ENCODE assay signal across 18 cellular contexts in the genomic region with DNA sequence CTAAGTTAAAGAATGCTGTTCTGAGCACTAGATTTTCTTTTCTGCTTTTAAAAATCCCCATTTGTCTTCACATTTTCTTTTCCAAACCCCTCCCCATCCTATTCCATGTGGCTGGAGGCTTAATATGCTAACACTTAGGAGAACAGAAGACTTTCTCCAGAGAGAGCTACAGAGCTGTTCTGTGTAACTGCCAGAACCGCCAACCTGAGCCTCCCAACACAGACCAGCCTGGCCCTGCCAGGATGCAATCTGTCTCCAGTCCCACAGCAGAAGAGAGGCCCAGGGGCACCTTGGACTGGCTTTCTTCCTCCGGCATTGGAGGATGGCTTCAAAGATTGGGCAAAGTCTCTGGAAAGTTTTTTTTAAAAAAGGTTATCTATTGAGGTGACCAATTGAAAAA.
"Had no signal": no experiment of that assay in that cellular context is flagged by ENCODE, and none has a peak within 500 bp of the region (broad histone marks: within the 10 kb centered on the region; RNA-seq: fewer than 3 reads in every experiment).

No MANE protein-coding gene starts in this region.

- H3K36me3 ChIP-seq: tibial nerve, vagina had no signal

- H3K36me3 Mint-ChIP-seq: activated naive CD8-positive, alpha-beta T cell treated with anti-CD3 and anti-CD28 coated beads, Interleukin-2, amount 10 ng/mL, durations not matched to agents 7 days and 5 days had no signal

- H3K27ac Mint-ChIP-seq: activated CD4-positive, alpha-beta T cell treated with anti-CD3 and anti-CD28 coated beads, Interleukin-2, amount 10 ng/mL, durations not matched to agents 7 days and 5 days; activated CD8-positive, alpha-beta T cell treated with anti-CD3 and anti-CD28 coated beads, Interleukin-2, amount 10 ng/mL, durations not matched to agents 7 days and 5 days; activated naive CD8-positive, alpha-beta T cell treated with anti-CD3 and anti-CD28 coated beads, Interleukin-2, amount 10 ng/mL, durations not matched to agents 7 days and 5 days; activated T-cell treated with anti-CD3 and anti-CD28 coated beads, Interleukin-2, amount 50 U/mL, for 24 hours; activated T-helper 2 cell treated with anti-CD3 and anti-CD28 coated beads, Interferon-gamma antibody, Interleukin-2, Interleukin-4, amounts not matched to agents 10 μg/mL and 5 μg/mL and 100 μg/mL, durations not matched to agents 14 hours and 24 hours and 36 hours; effector memory CD8-positive, alpha-beta T cell; progenitor cell of endocrine pancreas had no signal

- H3K27ac ChIP-seq: tibial nerve, vagina had no signal

- H3K27me3 ChIP-seq: tibial nerve, vagina had no signal

- H3K4me3 ChIP-seq: tibial nerve, vagina had no signal

- H3K27me3 Mint-ChIP-seq: activated CD4-positive, alpha-beta T cell treated with anti-CD3 and anti-CD28 coated beads, Interleukin-2, amount 10 ng/mL, durations not matched to agents 7 days and 5 days; activated naive CD8-positive, alpha-beta T cell treated with anti-CD3 and anti-CD28 coated beads, Interleukin-2, amount 10 ng/mL, durations not matched to agents 7 days and 5 days; activated T-cell treated with anti-CD3 and anti-CD28 coated beads, Interleukin-2, amount 50 U/mL, for 24 hours; effector memory CD8-positive, alpha-beta T cell had no signal

- H3K4me1 Mint-ChIP-seq: activated CD4-positive, alpha-beta T cell treated with anti-CD3 and anti-CD28 coated beads, Interleukin-2, amount 10 ng/mL, durations not matched to agents 7 days and 5 days; activated naive CD8-positive, alpha-beta T cell treated with anti-CD3 and anti-CD28 coated beads, Interleukin-2, amount 10 ng/mL, durations not matched to agents 7 days and 5 days had no signal

- ATAC-seq: activated CD4-positive, CD25-positive, alpha-beta regulatory T cell treated with anti-CD3 and anti-CD28 coated beads, Interleukin-2, amount 50 U/mL, for 24 hours; activated CD8-positive, alpha-beta T cell treated with anti-CD3 and anti-CD28 coated beads, Interleukin-2, amount 10 ng/mL, durations not matched to agents 7 days and 5 days; effector memory CD8-positive, alpha-beta T cell; left lobe of liver; stimulated activated naive CD8-positive, alpha-beta T cell treated with anti-CD3 and anti-CD28 coated beads, Interleukin-15, Interleukin-2, amounts not matched to agents 100 U/mL and 50 U/mL, for 24 hours had no signal

- H3K9me3 ChIP-seq: tibial nerve, vagina had no signal

- DNase-seq: activated CD4-positive, alpha-beta T cell treated with anti-CD3 and anti-CD28 coated beads, Interleukin-2, amount 10 ng/mL, durations not matched to agents 7 days and 5 days; activated CD8-positive, alpha-beta T cell treated with anti-CD3 and anti-CD28 coated beads, Interleukin-2, amount 10 ng/mL, durations not matched to agents 7 days and 5 days; activated naive CD4-positive, alpha-beta T cell treated with Interleukin-2 at 50 U/mL for 16 hours; activated naive CD8-positive, alpha-beta T cell treated with anti-CD3 and anti-CD28 coated beads, Interleukin-2, amount 10 ng/mL, durations not matched to agents 7 days and 5 days; activated T-cell treated with anti-CD3 and anti-CD28 coated beads, Interleukin-2, amount 50 U/mL, for 24 hours; aorta; dermis blood vessel endothelial cell; effector memory CD8-positive, alpha-beta T cell; foreskin fibroblast; hippocampal formation; stimulated activated naive CD8-positive, alpha-beta T cell treated with anti-CD3 and anti-CD28 coated beads, Interleukin-15, Interleukin-2, amounts not matched to agents 100 U/mL and 50 U/mL, for 24 hours had no signal

- H3K4me3 Mint-ChIP-seq: activated CD4-positive, alpha-beta T cell treated with anti-CD3 and anti-CD28 coated beads, Interleukin-2, amount 10 ng/mL, durations not matched to agents 7 days and 5 days; activated CD8-positive, alpha-beta T cell treated with anti-CD3 and anti-CD28 coated beads, Interleukin-2, amount 10 ng/mL, durations not matched to agents 7 days and 5 days; activated naive CD8-positive, alpha-beta T cell treated with anti-CD3 and anti-CD28 coated beads, Interleukin-2, amount 10 ng/mL, durations not matched to agents 7 days and 5 days; activated T-cell treated with anti-CD3 and anti-CD28 coated beads, Interleukin-2, amount 50 U/mL, for 24 hours; effector memory CD8-positive, alpha-beta T cell; neural crest cell had no signal

- H3K9me3 Mint-ChIP-seq: activated CD4-positive, alpha-beta T cell treated with anti-CD3 and anti-CD28 coated beads, Interleukin-2, amount 10 ng/mL, durations not matched to agents 7 days and 5 days; activated naive CD8-positive, alpha-beta T cell treated with anti-CD3 and anti-CD28 coated beads, Interleukin-2, amount 10 ng/mL, durations not matched to agents 7 days and 5 days; activated T-cell treated with anti-CD3 and anti-CD28 coated beads, Interleukin-2, amount 50 U/mL, for 24 hours; activated T-helper 2 cell treated with anti-CD3 and anti-CD28 coated beads, Interferon-gamma antibody, Interleukin-2, Interleukin-4, amounts not matched to agents 10 μg/mL and 5 μg/mL and 100 μg/mL, durations not matched to agents 14 hours and 24 hours and 36 hours; neural crest cell had no signal
